ENCODE assay signal across 8 cellular contexts in the genomic region with DNA sequence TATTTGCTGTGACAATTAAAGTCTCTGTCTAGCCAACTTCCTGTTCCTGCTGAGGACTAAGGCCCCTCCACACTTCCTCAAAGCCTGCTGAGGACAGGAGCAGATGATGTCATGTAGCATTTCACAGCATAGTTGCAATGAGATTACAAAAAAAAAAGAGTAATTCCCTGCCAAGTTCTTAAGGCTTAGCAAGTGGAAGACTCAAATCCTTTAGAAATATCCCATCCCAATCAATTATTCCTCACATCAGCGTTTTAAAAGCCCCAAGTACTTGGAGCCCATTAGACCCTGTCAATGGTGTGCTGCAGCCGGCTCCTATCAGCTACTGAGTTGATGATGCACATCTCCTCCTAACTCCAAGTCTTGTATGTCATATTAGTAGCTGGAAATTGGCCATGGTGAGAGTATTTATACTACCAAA. TPM values are rescaled to one million over a fixed set of nuclear protein-coding genes. Genes with fewer than 3 reads are reported as not detected.
A peak's percentile ranks its signal among the peaks of the same experiment; 100 is the strongest.
DNase-seq lines count a peak whose midpoint lies in the region; ATAC-seq lines count a peak whose summit lies in the region.

No MANE protein-coding gene starts in this region.

- no peak overlapping the region for H3K9ac ChIP-seq in SK-N-MC (ENCODE audit: insufficient read length)

- no peak for DNase-seq in activated CD8-positive, alpha-beta memory T cell treated with anti-CD3 and anti-CD28 coated beads, Interleukin-2, amount 10 ng/mL, durations not matched to agents 7 days and 5 days
- no peak for DNase-seq in activated CD8-positive, alpha-beta memory T cell treated with anti-CD3 and anti-CD28 coated beads, Interleukin-2, amount 50 U/mL, for 4 hours
- DNase-seq in SK-N-MC (ENCODE audit: low read depth, low spot score) (peak; percentile 88), fibroblast of gingiva (ENCODE audit: low read depth) (peak; percentile 32), pons (ENCODE audit: low spot score) (peak; percentile 77), NCI-H345 treated with DMSO at 0.1 percent for 48 hours (lab: John Stamatoyannopoulos, UW; ENCODE audit: unreplicated experiment) (no peak)

- H3K27ac Mint-ChIP-seq in activated CD8-positive, alpha-beta memory T cell treated with anti-CD3 and anti-CD28 coated beads, Interleukin-2, amount 10 ng/mL, durations not matched to agents 7 days and 5 days: peak overlapping the region; percentile 57

- H3K27ac ChIP-seq in SK-N-MC: peak overlapping the region; percentile 68

- CTCF ChIA-PET in activated CD8-positive, alpha-beta memory T cell treated with anti-CD3 and anti-CD28 coated beads, Interleukin-2, amount 10 ng/mL, durations not matched to agents 7 days and 5 days (lab: Charles Lee): interaction anchor here (0.7 to 3.5 kb wide), 5 partner anchors 9 to 24 kb away, joined by 3 to 16 read pairs (median 5); no protein-coding TSS in a partner anchor

- peaks cover 32% of the 10 kb centered on the region for H3K4me1 Mint-ChIP-seq in activated CD8-positive, alpha-beta memory T cell treated with anti-CD3 and anti-CD28 coated beads, Interleukin-2, amount 10 ng/mL, durations not matched to agents 7 days and 5 days

- H3K36me3 ChIP-seq in SK-N-MC (ENCODE audit: insufficient read depth, low read length): no peaks in the 10 kb centered on the region

- no peak overlapping the region for H3K4me3 ChIP-seq in SK-N-MC

- peaks cover 88% of the 10 kb centered on the region for H3K36me3 Mint-ChIP-seq in activated CD8-positive, alpha-beta memory T cell treated with anti-CD3 and anti-CD28 coated beads, Interleukin-2, amount 10 ng/mL, durations not matched to agents 7 days and 5 days

- no peaks in the 10 kb centered on the region for H3K9me3 ChIP-seq in SK-N-MC (ENCODE audit: low read depth, low read length)

- H3K4me3 Mint-ChIP-seq in activated CD8-positive, alpha-beta memory T cell treated with anti-CD3 and anti-CD28 coated beads, Interleukin-2, amount 10 ng/mL, durations not matched to agents 7 days and 5 days: no peak overlapping the region

- peak; percentile 61 for ATAC-seq in activated CD8-positive, alpha-beta memory T cell treated with anti-CD3 and anti-CD28 coated beads, Interleukin-2, amount 10 ng/mL, durations not matched to agents 7 days and 5 days
- ATAC-seq in HG02884 (IDR thresholded peaks at IDR 0.05; ENCODE audit: unreplicated experiment): peak; percentile 50
- ATAC-seq in HG03457 (IDR thresholded peaks at IDR 0.05; ENCODE audit: unreplicated experiment): no peak

- no peaks in the 10 kb centered on the region for H3K27me3 Mint-ChIP-seq in activated CD8-positive, alpha-beta memory T cell treated with anti-CD3 and anti-CD28 coated beads, Interleukin-2, amount 10 ng/mL, durations not matched to agents 7 days and 5 days

- H3K9me3 Mint-ChIP-seq in activated CD8-positive, alpha-beta memory T cell treated with anti-CD3 and anti-CD28 coated beads, Interleukin-2, amount 10 ng/mL, durations not matched to agents 7 days and 5 days (ENCODE audit: low read depth): no peaks in the 10 kb centered on the region

RNA-seq across cellular contexts. Expression of gene TRANK1, which starts 51.7 kb away (rescaled TPM):
- 10 to 100 TPM; 41.8 to 84.3 TPM for total RNA-seq in activated CD8-positive, alpha-beta memory T cell treated with anti-CD3 and anti-CD28 coated beads, Interleukin-2, amount 10 ng/mL, durations not matched to agents 7 days and 5 days

Comparison
In these comparisons a context has a peak if more than half of its experiments do, and no peak if none do; other contexts are left out.
1. DNase-seq: peak in SK-N-MC (single experiment), fibroblast of gingiva (single experiment) and pons (single experiment); none in activated CD8-positive, alpha-beta memory T cell treated with anti-CD3 and anti-CD28 coated beads, Interleukin-2, amount 10 ng/mL, durations not matched to agents 7 days and 5 days (single experiment), activated CD8-positive, alpha-beta memory T cell treated with anti-CD3 and anti-CD28 coated beads, Interleukin-2, amount 50 U/mL, for 4 hours (single experiment) and NCI-H345 treated with DMSO at 0.1 percent for 48 hours (single experiment).